ENCODE assay signal across 24 cellular contexts in genomic region chr22:42914511-42915076, GRCh38. TPM values are rescaled to one million over a fixed set of nuclear protein-coding genes. Genes with fewer than 3 reads are reported as not detected.
DNase-seq lines count a peak whose midpoint lies in the region; TF ChIP-seq lines count a peak whose summit lies in the region.
"Had no signal": no experiment of that assay in that cellular context is flagged by ENCODE, and none has a peak within 500 bp of the region (broad histone marks: within the 10 kb centered on the region; RNA-seq: fewer than 3 reads in every experiment).

No MANE protein-coding gene starts in this region.

- peaks cover 26% of the 10 kb centered on the region for H3K4me1 ChIP-seq in hepatocyte (ENCODE audit: insufficient read depth)
- H3K4me1 ChIP-seq in tibial artery = peaks cover 0 to 78% (median 32%) of the 10 kb centered on the region in 4 donors
- H3K4me1 ChIP-seq: BE2C had no signal

- H3K4me2 ChIP-seq in hepatocyte (no peak overlapping the region), neural cell (ENCODE audit: low read length) (no peak overlapping the region)

- H3K4me1 Mint-ChIP-seq in activated CD4-positive, alpha-beta memory T cell treated with anti-CD3 and anti-CD28 coated beads, Interleukin-2, amount 10 ng/mL, durations not matched to agents 7 days and 5 days = no peaks in the 10 kb centered on the region

- intact Hi-C loops in tibial artery (cut with DNase I; ENCODE audit: low total_unique reads) = no loop called here

- CTCF ChIA-PET in RWPE1 (lab: Yijun Ruan, JAX) = interaction anchor here (0.6 kb wide), 1 partner anchor 50 kb away, joined by 3 read pairs; no protein-coding TSS in a partner anchor
- CTCF ChIA-PET in activated CD4-positive, alpha-beta memory T cell treated with anti-CD3 and anti-CD28 coated beads, Interleukin-2, amount 10 ng/mL, durations not matched to agents 7 days and 5 days (lab: Charles Lee) = interaction anchor here (0.9 to 1.4 kb wide), 3 partner anchors 20 to 95 kb away, joined by 3 read pairs; no protein-coding TSS in a partner anchor

- H3K79me2 ChIP-seq in hepatocyte (peaks cover 97% of the 10 kb centered on the region), neural cell (replicated peaks; ENCODE audit: insufficient read depth, low read length) (no peaks in the 10 kb centered on the region)

- TF ChIP-seq CTCF in RWPE1 (conservative IDR thresholded peaks at IDR 0.05; ENCODE audit: low read depth) (no peak), hepatocyte (IDR thresholded peaks at IDR 0.05; ENCODE audit: poor library complexity) (no peak), neural cell (IDR thresholded peaks at IDR 0.05; ENCODE audit: poor library complexity, severe bottlenecking) (no peak), tibial artery (IDR thresholded peaks at IDR 0.05) (no peak)

- DNase-seq in RWPE1 (ENCODE audit: low spot score) = no peak
- no peak for DNase-seq in hepatocyte (ENCODE audit: low spot score)
- no peak for DNase-seq in amniotic stem cell (lab: John Stamatoyannopoulos, UW)
- no peak for DNase-seq in stimulated activated CD4-positive, alpha-beta T cell treated with anti-CD3 and anti-CD28 coated beads, Interleukin-2, amount 100 ng/mL, for 24 hours
- DNase-seq in tibial artery = no peak
- DNase-seq in activated CD4-positive, alpha-beta memory T cell treated with anti-CD3 and anti-CD28 coated beads, Interleukin-2, amount 10 ng/mL, durations not matched to agents 7 days and 5 days = no peak
- DNase-seq: BE2C; CD4-positive, alpha-beta T cell; DMS 273 treated with DMSO at 0.1 percent for 48 hours; DND-41; GM23248; HCEC 1CT; KBM-7; NCI-H1092 treated with DMSO at 0.1 percent for 48 hours; NCI-H2081 treated with DMSO at 0.1 percent for 48 hours; NCI-H2171 treated with DMSO at 0.1 percent for 48 hours; NCI-H446; NCI-H526; OCI-M1 had no signal

- 0 out of 2 replicates have a peak overlapping the region, but pooled peaks have one; percentile 10 for H3K27ac ChIP-seq in RWPE1
- H3K27ac ChIP-seq in hepatocyte = peak overlapping the region; percentile 64
- no peak overlapping the region for H3K27ac ChIP-seq in neural cell (ENCODE audit: low read length)
- H3K27ac ChIP-seq in tibial artery = no peak overlapping the region
- H3K27ac ChIP-seq: GM23248, HL-60, SJSA1 had no signal

- H3K9ac ChIP-seq in neural cell (ENCODE audit: low read length) = no peak overlapping the region
- H3K9ac ChIP-seq: GM23248 had no signal

- H3K9me2 ChIP-seq in hepatocyte (replicated peaks; ENCODE audit: insufficient read depth) = no peaks in the 10 kb centered on the region
- H3K9me2 ChIP-seq in neural cell (ENCODE audit: insufficient read depth, low read length) = no peaks in the 10 kb centered on the region

- POLR2A ChIA-PET in RWPE1 (lab: Yijun Ruan, JAX; ENCODE audit: low non-redundant PET) = no interaction called here
- POLR2A ChIA-PET in activated CD4-positive, alpha-beta memory T cell treated with anti-CD3 and anti-CD28 coated beads, Interleukin-2, amount 10 ng/mL, durations not matched to agents 7 days and 5 days (lab: Charles Lee) = no interaction called here

- H3K27me3 Mint-ChIP-seq in activated CD4-positive, alpha-beta memory T cell treated with anti-CD3 and anti-CD28 coated beads, Interleukin-2, amount 10 ng/mL, durations not matched to agents 7 days and 5 days = no peaks in the 10 kb centered on the region
- H3K27me3 Mint-ChIP-seq: CD4-positive, alpha-beta T cell had no signal

- H3K36me3 ChIP-seq in hepatocyte (replicated peaks; ENCODE audit: insufficient read depth, low read depth) = no peaks in the 10 kb centered on the region
- H3K36me3 ChIP-seq in neural cell (ENCODE audit: insufficient read depth, low read length) = no peaks in the 10 kb centered on the region
- H3K36me3 ChIP-seq in tibial artery = peaks cover 0 to 23% (median 11%) of the 10 kb centered on the region in 3 donors
- H3K36me3 ChIP-seq: BE2C had no signal

- H3K4me3 ChIP-seq in hepatocyte (no peak overlapping the region), neural cell (ENCODE audit: low read length) (no peak overlapping the region), tibial artery (no peak overlapping the region)
- H3K4me3 ChIP-seq: GM12878, GM23248, SJSA1 had no signal

- H3K9me3 ChIP-seq in hepatocyte (ENCODE audit: low read depth) (no peaks in the 10 kb centered on the region), neural cell (ENCODE audit: low read length) (no peaks in the 10 kb centered on the region), tibial artery (no peaks in the 10 kb centered on the region)
- H3K9me3 ChIP-seq: BE2C, Caco-2, SJSA1 had no signal

- peak; percentile 52 for TF ChIP-seq EP300 in neural cell (conservative IDR thresholded peaks at IDR 0.05; ENCODE audit: poor library complexity, severe bottlenecking)

- WGBS in hepatocyte (ENCODE audit: low lambda C conversion rate, missing lambda C conversion rate) = 88% methylated on average over 6 of the region's 6 CpGs

- TF ChIP-seq RAD21 in neural cell (conservative IDR thresholded peaks at IDR 0.05) = no peak

- no peaks in the 10 kb centered on the region for H3K9me3 Mint-ChIP-seq in activated CD4-positive, alpha-beta memory T cell treated with anti-CD3 and anti-CD28 coated beads, Interleukin-2, amount 10 ng/mL, durations not matched to agents 7 days and 5 days
- H3K9me3 Mint-ChIP-seq: CD4-positive, alpha-beta T cell had no signal

- no peaks in the 10 kb centered on the region for H3F3A ChIP-seq in neural cell (ENCODE audit: insufficient read depth, low read length, poor library complexity, severe bottlenecking)

- no peaks in the 10 kb centered on the region for H3K36me3 Mint-ChIP-seq in activated CD4-positive, alpha-beta memory T cell treated with anti-CD3 and anti-CD28 coated beads, Interleukin-2, amount 10 ng/mL, durations not matched to agents 7 days and 5 days (ENCODE audit: low read depth)

- H3K4me3 Mint-ChIP-seq in activated CD4-positive, alpha-beta memory T cell treated with anti-CD3 and anti-CD28 coated beads, Interleukin-2, amount 10 ng/mL, durations not matched to agents 7 days and 5 days = no peak overlapping the region
- H3K4me3 Mint-ChIP-seq: CD4-positive, alpha-beta T cell had no signal

- peaks cover 55% of the 10 kb centered on the region for H4K20me1 ChIP-seq in hepatocyte (ENCODE audit: insufficient read depth, poor library complexity, severe bottlenecking)
- H4K20me1 ChIP-seq in neural cell (ENCODE audit: insufficient read depth) = no peaks in the 10 kb centered on the region

- H3K27me3 ChIP-seq in hepatocyte (no peaks in the 10 kb centered on the region), neural cell (ENCODE audit: insufficient read depth, low read depth, low read length) (no peaks in the 10 kb centered on the region), tibial artery (no peaks in the 10 kb centered on the region)
- H3K27me3 ChIP-seq: BE2C, SJSA1 had no signal

- H3K27ac Mint-ChIP-seq in activated CD4-positive, alpha-beta memory T cell treated with anti-CD3 and anti-CD28 coated beads, Interleukin-2, amount 10 ng/mL, durations not matched to agents 7 days and 5 days = no peak overlapping the region
- H3K27ac Mint-ChIP-seq: CD4-positive, alpha-beta T cell had no signal

- no peak overlapping the region for H2AFZ ChIP-seq in hepatocyte
- H2AFZ ChIP-seq in neural cell (ENCODE audit: low read depth, low read length) = no peak overlapping the region
- H2AFZ ChIP-seq: GM23248 had no signal

TF ChIP-seq in neural cell, 6 proteins besides CTCF, POLR2A, EP300 and RAD21:
- TF ChIP-seq POLR2AphosphoS5 (IDR thresholded peaks at IDR 0.05) (peak; percentile 15), TAF1 (IDR thresholded peaks at IDR 0.05; ENCODE audit: low read depth) (no peak)

RNA-seq across cellular contexts. Expression of gene ARFGAP3, which starts 57.5 kb away (rescaled TPM):
- total RNA-seq in hepatocyte = 89.5 and 99.5 TPM in 2 replicates
- 53.7 and 54.7 TPM in 2 replicates for polyA plus RNA-seq in hepatocyte
- 66.9 and 80.7 TPM in 2 replicates for polyA plus RNA-seq in neural cell
- polyA minus RNA-seq in neural cell = 79.3 and 89.4 TPM in 2 replicates
- 10 to 100 TPM; 41.1 to 42.1 TPM for total RNA-seq in activated CD4-positive, alpha-beta memory T cell treated with anti-CD3 and anti-CD28 coated beads, Interleukin-2, amount 10 ng/mL, durations not matched to agents 7 days and 5 days

Comparison
In these comparisons a context has a peak if more than half of its experiments do, and no peak if none do; other contexts are left out.
1. H3K27ac ChIP-seq: peak in RWPE1 (single experiment) and hepatocyte (single experiment); none in neural cell (single experiment) and tibial artery (0 of 2).